8 cellular contexts compared by ENCODE assay signal in genomic region chr16:11345040-11345862, GRCh38. TPM values are rescaled to one million over a fixed set of nuclear protein-coding genes. Genes with fewer than 3 reads are reported as not detected.
DNase-seq lines count a peak whose midpoint lies in the region; ATAC-seq, FAIRE-seq and TF ChIP-seq lines count a peak whose summit lies in the region.

TSS of gene RMI2 (plus strand) at chr16:11345459. CDS start at chr16:11345472, 13 bp downstream.

- no peak within 1 kb of the TSS for H3K14ac ChIP-seq in H1 (ENCODE audit: insufficient read length)

- TF ChIP-seq POLR2A in H1 (IDR thresholded peaks at IDR 0.05; ENCODE audit: control extremely low read depth in 1 of 2, low read depth in 2 of 2, low read length in 2 of 2): peak; percentile 79 to 81

- no peak within 1 kb of the TSS for H2BK15ac ChIP-seq in H1 (ENCODE audit: low read length)

- peaks cover 7% of the 10 kb centered on the region in 2 experiments for H4K20me1 ChIP-seq in H1 (replicated peaks in 1 of 2; ENCODE audit: control insufficient read depth in 1 of 2, insufficient read depth in 2 of 2, low read length in 2 of 2)

- H4K8ac ChIP-seq in H1 (ENCODE audit: extremely low read depth, insufficient read depth, low read length): peak within 1 kb of the TSS; percentile 98

- peak within 1 kb of the TSS; percentile 50 to 94 (median 69) for H3K4me3 ChIP-seq in H1 (ENCODE audit: extremely low read depth in 1 of 4, insufficient read depth in 2 of 4, low read depth in 3 of 4, low read length in 4 of 4)

- peak within 1 kb of the TSS; percentile 80; the same call in 1 of the 2 replicates for H2AFZ ChIP-seq in H1 (ENCODE audit: low read length)

- peaks cover 6 to 52% of the 10 kb centered on the region in 2 experiments for H3K79me2 ChIP-seq in H1 (ENCODE audit: control insufficient read depth in 1 of 2, insufficient read depth in 2 of 2, low read length in 2 of 2)

- peaks cover 0 to 3% (median 0%) of the 10 kb centered on the region in 4 experiments; a peak in 1 of 8 replicates for H3K36me3 ChIP-seq in H1 (ENCODE audit: control insufficient read depth in 2 of 4, insufficient read depth in 4 of 4, low read length in 3 of 4)

- H3K36me3 Mint-ChIP-seq in memory B cell: no peaks in the 10 kb centered on the region

- H2BK5ac ChIP-seq in H1 (ENCODE audit: low read depth, low read length): no peak within 1 kb of the TSS; the same call in 1 of the 2 replicates

- TF ChIP-seq RAD21 in H1 (IDR thresholded peaks at IDR 0.05 in 1 of 2, conservative IDR thresholded peaks at IDR 0.05 in 1 of 2; ENCODE audit: low read depth in 2 of 2, low read length in 2 of 2): no peak

- H3K27me3 ChIP-seq in H1 (replicated peaks in 1 of 4; ENCODE audit: control insufficient read depth in 3 of 4, extremely low read depth in 1 of 4, insufficient read depth in 3 of 4, low read length in 3 of 4): no peaks in the 10 kb centered on the region

- peaks cover 2% of the 10 kb centered on the region for H3K23me2 ChIP-seq in H1 (ENCODE audit: low read depth, low read length)

- no peaks in the 10 kb centered on the region for H3K9me3 Mint-ChIP-seq in memory B cell

- no peaks in the 10 kb centered on the region for H3K9me3 ChIP-seq in H1 (ENCODE audit: insufficient read depth in 2 of 2, low read depth in 1 of 2, low read length in 1 of 2)

- no peak within 1 kb of the TSS for H4K91ac ChIP-seq in H1 (replicated peaks; ENCODE audit: insufficient read length, low read length)

- CTCF ChIA-PET in H1 (lab: Charles Lee; ENCODE audit: partially characterized antibody): no interaction called here

- peaks cover 21% of the 10 kb centered on the region for H3K4me1 Mint-ChIP-seq in memory B cell

- no peak within 1 kb of the TSS for H3K18ac ChIP-seq in H1 (ENCODE audit: extremely low read depth, low read length)

- no peak for TF ChIP-seq EP300 in H1 (IDR thresholded peaks at IDR 0.05; ENCODE audit: borderline replicate concordance in 1 of 2, low read depth in 2 of 2, low read length in 2 of 2)

- POLR2A ChIA-PET in H1 (lab: Charles Lee; ENCODE audit: partially characterized antibody): interaction anchor here (1.2 to 4.7 kb wide), 6 partner anchors 10 to 27 kb away, joined by 3 to 21 read pairs (median 6); no protein-coding TSS in a partner anchor

- peak; percentile 97 for DNase-seq in COR-L47 (lab: John Stamatoyannopoulos, UW)
- peak; percentile 92 for DNase-seq in HT1080 (ENCODE audit: low read depth)
- DNase-seq in NOMO-1 (lab: John Stamatoyannopoulos, UW; ENCODE audit: unreplicated experiment in 2 of 2): peak; percentile 98 to 100
- DNase-seq in activated CD8-positive, alpha-beta memory T cell treated with anti-CD3 and anti-CD28 coated beads for 24 hours: peak; percentile 95
- DNase-seq in H1 (ENCODE audit: low read depth in 1 of 2, low spot score in 2 of 2): peak; percentile 84 to 93
- peak; percentile 90 to 92 for DNase-seq in memory B cell (ENCODE audit: low spot score in 2 of 2)
- peak; percentile 93 for DNase-seq in stimulated activated CD8-positive, alpha-beta memory T cell treated with anti-CD3 and anti-CD28 coated beads, Interleukin-12 subunit alpha, Interleukin-12 subunit beta, amount 100 ng/mL, for 24 hours (ENCODE audit: extremely low read depth)

- peaks cover 6 to 24% (median 14%) of the 10 kb centered on the region in 4 experiments for H3K4me1 ChIP-seq in H1 (replicated peaks in 1 of 4; ENCODE audit: control insufficient read depth in 3 of 4, insufficient read depth in 4 of 4, low read length in 3 of 4)

- 1% methylated on average over 78 of the region's 82 CpGs; no CpG with 5 or more reads in 1 of the 2 experiments for WGBS in H1 (ENCODE audit: extremely low coverage in 1 of 2, insufficient coverage in 1 of 2, insufficient read length in 1 of 2, insufficient replicate concordance in 2 of 2, low coverage in 1 of 2, low lambda C conversion rate in 2 of 2, missing lambda C conversion rate in 1 of 2), 2 experiments

- no peak within 1 kb of the TSS for H2AK5ac ChIP-seq in H1 (ENCODE audit: low read depth, low read length)

- peak within 1 kb of the TSS; percentile 22; the same call in 1 of the 2 replicates for H2BK12ac ChIP-seq in H1 (ENCODE audit: low read depth, low read length)

- FAIRE-seq in H1 (lab: Jason Lieb, UNC): no peak

- H4K5ac ChIP-seq in H1 (ENCODE audit: insufficient read length, low read depth, low read length): no peak within 1 kb of the TSS

- peak within 1 kb of the TSS; percentile 84; the same call in 1 of the 2 replicates for H3K27ac ChIP-seq in H1 (ENCODE audit: low read depth, low read length)

- H3K9ac ChIP-seq in H1 (replicated peaks in 1 of 4; ENCODE audit: extremely low read depth in 1 of 4, low read depth in 3 of 4, low read length in 3 of 4): peak within 1 kb of the TSS; percentile 83 to 99 (median 92)

- no peak within 1 kb of the TSS for H2BK20ac ChIP-seq in H1 (ENCODE audit: low read length)

- peaks cover 15% of the 10 kb centered on the region for H3K79me1 ChIP-seq in H1 (ENCODE audit: low read depth, low read length)

- no peak within 1 kb of the TSS for H3K23ac ChIP-seq in H1 (ENCODE audit: insufficient read length)

- H3K4ac ChIP-seq in H1 (replicated peaks; ENCODE audit: insufficient read length, low read depth, low read length): no peak within 1 kb of the TSS

- H3K4me3 Mint-ChIP-seq in memory B cell: peak within 1 kb of the TSS; percentile 88

- peak; percentile 77 for ATAC-seq in GM21367 (IDR thresholded peaks at IDR 0.05; ENCODE audit: unreplicated experiment)
- peak; percentile 99 for ATAC-seq in memory B cell (ENCODE audit: low read depth)

- no peak within 1 kb of the TSS for H2BK120ac ChIP-seq in H1 (replicated peaks; ENCODE audit: low read depth, low read length)

- no peak for TF ChIP-seq CTCF in H1 (IDR thresholded peaks at IDR 0.05; ENCODE audit: control extremely low read depth in 1 of 3, insufficient read depth in 1 of 3, low read depth in 1 of 3, low read length in 3 of 3)

- H3K56ac ChIP-seq in H1 (replicated peaks; ENCODE audit: insufficient read length, low read depth, low read length): no peak within 1 kb of the TSS

- peak within 1 kb of the TSS; percentile 80 for H3K27ac Mint-ChIP-seq in memory B cell

- H3K27me3 Mint-ChIP-seq in memory B cell: no peaks in the 10 kb centered on the region

- peak within 1 kb of the TSS; percentile 84 to 85 for H3K4me2 ChIP-seq in H1 (ENCODE audit: insufficient read depth in 1 of 2, low read depth in 2 of 2, low read length in 2 of 2)

TF ChIP-seq in H1, 55 proteins besides CTCF, POLR2A, EP300 and RAD21 (continues in another document):
- TF ChIP-seq EZH2 (IDR thresholded peaks at IDR 0.05; ENCODE audit: low read depth, low read length, severe bottlenecking): no peak
- no peak for TF ChIP-seq SUZ12 (IDR thresholded peaks at IDR 0.05; ENCODE audit: low read length)
- no peak for TF ChIP-seq RBBP5 (IDR thresholded peaks at IDR 0.05; ENCODE audit: borderline replicate concordance, low read depth, low read length)
- TF ChIP-seq GABPA (IDR thresholded peaks at IDR 0.05; ENCODE audit: borderline replicate concordance, insufficient read depth, low read length): no peak
- TF ChIP-seq FOSL1 (IDR thresholded peaks at IDR 0.05; ENCODE audit: insufficient read depth, low read depth, low read length): no peak
- no peak for TF ChIP-seq POU5F1 (IDR thresholded peaks at IDR 0.05; ENCODE audit: low read depth, low read length)
- TF ChIP-seq CTBP2 (IDR thresholded peaks at IDR 0.05; ENCODE audit: borderline replicate concordance, insufficient read depth, insufficient read length, low read length): no peak
- no peak for TF ChIP-seq SAP30 (IDR thresholded peaks at IDR 0.05; ENCODE audit: insufficient read depth, insufficient replicate concordance, low read length)
- TF ChIP-seq SP1 (IDR thresholded peaks at IDR 0.05; ENCODE audit: low read depth, low read length): peak; percentile 90
- peak; percentile 26 for TF ChIP-seq KDM4A (IDR thresholded peaks at IDR 0.05; ENCODE audit: low read depth, low read length, severe bottlenecking)
- no peak for TF ChIP-seq JUND (IDR thresholded peaks at IDR 0.05; ENCODE audit: low read length)
- no peak for TF ChIP-seq ZNF274 (IDR thresholded peaks at IDR 0.05; ENCODE audit: borderline replicate concordance, extremely low read depth, low read length)
- peak; percentile 84 for TF ChIP-seq POLR2AphosphoS5 (IDR thresholded peaks at IDR 0.05; ENCODE audit: low read depth, low read length)
- no peak for TF ChIP-seq BCL11A (IDR thresholded peaks at IDR 0.05; ENCODE audit: low read depth in 2 of 2, low read length in 2 of 2)
- TF ChIP-seq PHF8 (conservative IDR thresholded peaks at IDR 0.05; ENCODE audit: low read depth, low read length): peak; percentile 79
- no peak for TF ChIP-seq KDM5A (IDR thresholded peaks at IDR 0.05; ENCODE audit: low read length)
- no peak for TF ChIP-seq TEAD4 (IDR thresholded peaks at IDR 0.05; ENCODE audit: low read depth, low read length)
- no peak for TF ChIP-seq SRF (IDR thresholded peaks at IDR 0.05; ENCODE audit: low read depth, low read length)
- peak; percentile 74 for TF ChIP-seq CHD2 (IDR thresholded peaks at IDR 0.05; ENCODE audit: low read length)
- TF ChIP-seq, protein P1, sequence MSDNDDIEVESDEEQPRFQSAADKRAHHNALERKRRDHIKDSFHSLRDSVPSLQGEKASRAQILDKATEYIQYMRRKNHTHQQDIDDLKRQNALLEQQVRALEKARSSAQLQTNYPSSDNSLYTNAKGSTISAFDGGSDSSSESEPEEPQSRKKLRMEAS (IDR thresholded peaks at IDR 0.05): peak; percentile 92
- TF ChIP-seq SP2 (IDR thresholded peaks at IDR 0.05; ENCODE audit: low read length): peak; percentile 49
- no peak for TF ChIP-seq TCF12 (IDR thresholded peaks at IDR 0.05; ENCODE audit: low read depth, low read length)
- no peak for TF ChIP-seq HDAC6 (IDR thresholded peaks at IDR 0.05; ENCODE audit: low read depth, low read length)
- TF ChIP-seq SIX5 (IDR thresholded peaks at IDR 0.05; ENCODE audit: low read depth, low read length): no peak
- TF ChIP-seq TBP (IDR thresholded peaks at IDR 0.05; ENCODE audit: low read depth, low read length): peak; percentile 72

RNA-seq across cellular contexts. Expression of gene RMI2, which starts in this region (rescaled TPM):
- total RNA-seq in HT1080 (2014; rRNA removed; shearing (Covaris generic)): 9.4 and 14.2 TPM in 2 replicates
- polyA plus RNA-seq in HT1080 (2015; cell fraction: cytosol; rRNA removed): 26.9 and 28.2 TPM in 2 replicates
- 14.3 and 17.4 TPM in 2 replicates for polyA plus RNA-seq in HT1080 (2015; cell fraction: nucleus; rRNA removed)
- total RNA-seq in H1 (2021; fragmentation: NEBNext Ultra II Directional; extraction: Animal tissue kit (Norgen Biotek cat#: 25700)): 96.0 and 96.9 TPM in 2 replicates
- 47.9 and 58.2 TPM in 2 replicates for polyA plus RNA-seq in H1 (2011; rRNA removed)
- 78.9 TPM for polyA plus RNA-seq in H1 (2011; cell fraction: cytosol; rRNA removed)
- polyA plus RNA-seq in H1 (2011; cell fraction: nucleus; rRNA removed): 19.3 TPM
- 71.5 to 77.9 TPM (median 76.5 TPM) in 4 replicates for polyA plus RNA-seq in H1 (2012, experiment 1 of 2)
- 74.2 TPM for polyA plus RNA-seq in H1 (2012, experiment 2 of 2)
- polyA plus RNA-seq in H1 (2013, experiment 1 of 2): 71.5 TPM
- polyA plus RNA-seq in H1 (2013, experiment 2 of 2): 71.5 TPM
- 29.7 and 43.5 TPM in 2 replicates for polyA minus RNA-seq in H1 (2011; rRNA and poly(A)+ RNA removed)
- 27.9 TPM for polyA minus RNA-seq in H1 (2011; cell fraction: cytosol; rRNA and poly(A)+ RNA removed)
- 24.2 TPM for polyA minus RNA-seq in H1 (2011; cell fraction: nucleus; rRNA and poly(A)+ RNA removed)

Comparison
In these comparisons a context has a peak if more than half of its experiments do, and no peak if none do; other contexts are left out.
1. Peak in every context shown above with its lines: DNase-seq, ATAC-seq, H3K4me3 ChIP-seq and H3K27ac ChIP-seq.